31 cellular contexts compared by ENCODE assay signal in the genomic region with DNA sequence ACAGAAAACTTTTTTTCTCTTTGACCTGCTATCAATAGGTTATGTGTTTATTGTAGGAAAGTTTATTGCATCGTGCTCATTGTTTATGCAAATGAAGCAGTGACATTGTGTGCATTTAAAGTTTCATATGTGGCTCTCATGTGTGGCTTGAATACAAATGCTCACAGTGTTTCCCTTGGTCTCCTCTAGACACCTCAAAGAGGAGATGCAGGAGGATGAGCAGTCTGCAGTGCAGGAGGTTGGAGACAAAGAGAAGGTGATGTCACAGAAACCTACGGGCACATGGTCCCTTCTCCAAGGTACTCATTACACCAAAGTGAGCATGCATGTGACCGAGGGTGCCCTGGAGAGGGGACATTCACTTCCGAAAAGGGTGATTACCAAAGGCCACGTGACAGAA.
"Had no signal": no experiment of that assay in that cellular context is flagged by ENCODE, and none has a peak within 500 bp of the region (broad histone marks: within the 10 kb centered on the region; RNA-seq: fewer than 3 reads in every experiment).

No MANE protein-coding gene starts in this region.

- H3K4me3 Mint-ChIP-seq: activated CD4-positive, alpha-beta memory T cell treated with anti-CD3 and anti-CD28 coated beads, Interleukin-2, amount 10 ng/mL, durations not matched to agents 7 days and 5 days; activated CD4-positive, alpha-beta T cell treated with anti-CD3 and anti-CD28 coated beads for 36 hours; activated CD4-positive, alpha-beta T cell treated with anti-CD3 and anti-CD28 coated beads, Interleukin-2, amount 10 ng/mL, durations not matched to agents 24 days and 14 days; activated naive CD8-positive, alpha-beta T cell; activated T-cell treated with anti-CD3 and anti-CD28 coated beads, Interleukin-2, amount 50 U/mL, for 24 hours; activated T-cell treated with anti-CD3 and anti-CD28 coated beads, Interleukin-2, amount 50 U/mL, for 72 hours; activated T-helper 17 cell treated with anti-CD3 and anti-CD28 coated beads, Interleukin-2, amount 50 U/mL, for 72 hours; effector memory CD8-positive, alpha-beta T cell had no signal

- H3K4me1 ChIP-seq: esophagus squamous epithelium, gastroesophageal sphincter had no signal

- H3K27me3 ChIP-seq: brain microvascular endothelial cell, esophagus squamous epithelium, gastroesophageal sphincter had no signal

- FAIRE-seq: colon had no signal

- H3K36me3 ChIP-seq: brain microvascular endothelial cell, esophagus squamous epithelium, gastroesophageal sphincter had no signal

- H3K27ac ChIP-seq: brain microvascular endothelial cell, esophagus squamous epithelium, gastroesophageal sphincter had no signal

- H3K4me1 Mint-ChIP-seq: activated CD4-positive, alpha-beta memory T cell treated with anti-CD3 and anti-CD28 coated beads, Interleukin-2, amount 10 ng/mL, durations not matched to agents 7 days and 5 days; activated CD4-positive, alpha-beta T cell treated with anti-CD3 and anti-CD28 coated beads for 36 hours; activated CD4-positive, alpha-beta T cell treated with anti-CD3 and anti-CD28 coated beads, Interleukin-2, amount 10 ng/mL, durations not matched to agents 24 days and 14 days; activated T-helper 17 cell treated with anti-CD3 and anti-CD28 coated beads, Interleukin-2, amount 50 U/mL, for 72 hours had no signal

- H3K9me3 Mint-ChIP-seq: activated CD4-positive, alpha-beta T cell treated with anti-CD3 and anti-CD28 coated beads, Interleukin-2, amount 10 ng/mL, durations not matched to agents 24 days and 14 days; activated T-cell treated with anti-CD3 and anti-CD28 coated beads, Interleukin-2, amount 50 U/mL, for 24 hours had no signal

- H3K27ac Mint-ChIP-seq: activated CD4-positive, alpha-beta memory T cell treated with anti-CD3 and anti-CD28 coated beads, Interleukin-2, amount 10 ng/mL, durations not matched to agents 7 days and 5 days; activated CD4-positive, alpha-beta T cell treated with anti-CD3 and anti-CD28 coated beads for 36 hours; activated CD4-positive, alpha-beta T cell treated with anti-CD3 and anti-CD28 coated beads, Interleukin-2, amount 10 ng/mL, durations not matched to agents 24 days and 14 days; activated naive CD8-positive, alpha-beta T cell; activated T-cell treated with anti-CD3 and anti-CD28 coated beads, Interleukin-2, amount 50 U/mL, for 24 hours; activated T-cell treated with anti-CD3 and anti-CD28 coated beads, Interleukin-2, amount 50 U/mL, for 72 hours; activated T-helper 17 cell treated with anti-CD3 and anti-CD28 coated beads, Interleukin-2, amount 50 U/mL, for 72 hours; effector memory CD8-positive, alpha-beta T cell had no signal

- ATAC-seq: activated CD4-positive, alpha-beta T cell treated with anti-CD3 and anti-CD28 coated beads for 36 hours; activated T-cell treated with anti-CD3 and anti-CD28 coated beads, Interleukin-2, amount 50 U/mL, for 72 hours; activated T-helper 17 cell treated with anti-CD3 and anti-CD28 coated beads, Interleukin-2, amount 50 U/mL, for 72 hours; effector memory CD8-positive, alpha-beta T cell; gastroesophageal sphincter had no signal

- H3K4me3 ChIP-seq: esophagus squamous epithelium, gastroesophageal sphincter had no signal

- H3K27me3 Mint-ChIP-seq: activated CD4-positive, alpha-beta memory T cell treated with anti-CD3 and anti-CD28 coated beads, Interleukin-2, amount 10 ng/mL, durations not matched to agents 7 days and 5 days; activated CD4-positive, alpha-beta T cell treated with anti-CD3 and anti-CD28 coated beads for 36 hours; activated CD4-positive, alpha-beta T cell treated with anti-CD3 and anti-CD28 coated beads, Interleukin-2, amount 10 ng/mL, durations not matched to agents 24 days and 14 days; activated naive CD8-positive, alpha-beta T cell; activated T-cell treated with anti-CD3 and anti-CD28 coated beads, Interleukin-2, amount 50 U/mL, for 24 hours; activated T-helper 17 cell treated with anti-CD3 and anti-CD28 coated beads, Interleukin-2, amount 50 U/mL, for 72 hours; effector memory CD8-positive, alpha-beta T cell had no signal

- DNase-seq: activated CD4-positive, alpha-beta memory T cell treated with anti-CD3 and anti-CD28 coated beads, Interleukin-2, amount 10 ng/mL, durations not matched to agents 7 days and 5 days; activated CD4-positive, alpha-beta T cell treated with anti-CD3 and anti-CD28 coated beads for 36 hours; activated CD4-positive, alpha-beta T cell treated with anti-CD3 and anti-CD28 coated beads, Interleukin-2, amount 10 ng/mL, durations not matched to agents 24 days and 14 days; activated CD4-positive, CD25-positive, alpha-beta regulatory T cell; activated CD4-positive, CD25-positive, alpha-beta regulatory T cell treated with anti-CD3 and anti-CD28 coated beads, Interleukin-2, amount 50 U/mL, for 72 hours; activated CD8-positive, alpha-beta memory T cell treated with anti-CD3 and anti-CD28 coated beads, Interleukin-2, amount 50 U/mL, for 48 hours; activated effector memory CD4-positive, alpha-beta T cell treated with Interleukin-2 at 50 U/mL for 16 hours; activated gamma-delta T cell treated with Interleukin-2 at 50 U/mL for 16 hours; activated naive CD4-positive, alpha-beta T cell treated with anti-CD3 and anti-CD28 coated beads, Interleukin-2, amount 50 U/mL, for 16 hours; activated naive CD4-positive, alpha-beta T cell treated with Interleukin-2 at 50 U/mL for 16 hours; activated T-cell treated with anti-CD3 and anti-CD28 coated beads for 4 hours; activated T-cell treated with anti-CD3 and anti-CD28 coated beads, Interleukin-2, amount 50 U/mL, for 24 hours; activated T-cell treated with anti-CD3 and anti-CD28 coated beads, Interleukin-2, amount 50 U/mL, for 72 hours; amniotic stem cell; anterior cingulate cortex; brain microvascular endothelial cell; caudate nucleus; cortex of kidney; dermis blood vessel endothelial cell; effector CD4-positive, alpha-beta T cell; effector memory CD8-positive, alpha-beta T cell; erythroblast; esophagus squamous epithelium; foreskin melanocyte; head of caudate nucleus; hippocampal formation; T-helper 2 cell had no signal

- H3K36me3 Mint-ChIP-seq: activated naive CD8-positive, alpha-beta T cell had no signal
